In the genomic region with DNA sequence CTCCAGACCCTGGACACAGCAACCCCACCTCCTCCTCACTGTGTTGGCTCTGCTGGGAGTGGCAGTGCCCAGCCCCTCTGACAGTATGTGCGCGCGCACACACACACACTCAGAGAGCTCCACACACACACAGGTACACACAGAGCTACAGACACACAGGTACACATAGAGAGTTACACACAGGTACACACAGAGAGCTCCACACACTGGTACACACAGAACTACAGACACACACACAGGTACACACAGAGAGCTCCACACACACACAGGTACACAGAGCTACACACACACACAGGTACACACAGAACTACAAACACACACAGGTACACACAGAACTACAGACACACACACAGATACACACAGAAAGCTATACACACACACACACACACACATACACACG, we compare ENCODE assay signal across 15 cellular contexts. TPM values are rescaled to one million over a fixed set of nuclear protein-coding genes. Genes with fewer than 3 reads are reported as not detected.
DNase-seq lines count a peak whose midpoint lies in the region; ATAC-seq and TF ChIP-seq lines count a peak whose summit lies in the region.
"Had no signal": no experiment of that assay in that cellular context is flagged by ENCODE, and none has a peak within 500 bp of the region (broad histone marks: within the 10 kb centered on the region; RNA-seq: fewer than 3 reads in every experiment).

No MANE protein-coding gene starts in this region.

- in situ Hi-C loops in mammary epithelial cell (cut with MboI; ENCODE audit: low sequenced_read_pairs in 2 of 2), result no loop called here

- H3K36me3 Mint-ChIP-seq in MCF 10A (ENCODE audit: insufficient read depth, unreplicated experiment), result peaks cover 7% of the 10 kb centered on the region
- H3K36me3 Mint-ChIP-seq in activated CD8-positive, alpha-beta T cell treated with anti-CD3 and anti-CD28 coated beads for 36 hours (ENCODE audit: low read depth), result no peaks in the 10 kb centered on the region

- H4K20me1 ChIP-seq in mammary epithelial cell (ENCODE audit: insufficient read depth, low read length) (no peaks in the 10 kb centered on the region), osteoblast (ENCODE audit: insufficient read depth, low read length) (no peaks in the 10 kb centered on the region)

- H3K4me1 ChIP-seq in mammary epithelial cell (ENCODE audit: insufficient read depth, low read length) (peaks cover 11% of the 10 kb centered on the region), vagina (peaks cover 19% of the 10 kb centered on the region), osteoblast (ENCODE audit: insufficient read depth, low read length) (no peaks in the 10 kb centered on the region)

- CTCF ChIA-PET in MCF 10A (lab: Yijun Ruan, JAX), result interaction anchor here (0.6 to 5.2 kb wide), 26 partner anchors 9 to 220 kb away, joined by 3 to 129 read pairs (median 4); no protein-coding TSS in a partner anchor
- CTCF ChIA-PET in mammary epithelial cell (lab: Charles Lee; ENCODE audit: low non-redundant PET), result interaction anchor here (0.6 to 1.9 kb wide), 2 partner anchors 84 to 99 kb away, joined by 3 to 10 read pairs; no protein-coding TSS in a partner anchor
- CTCF ChIA-PET in activated CD8-positive, alpha-beta T cell treated with anti-CD3 and anti-CD28 coated beads for 36 hours (lab: Charles Lee), result interaction anchor here (0.9 to 4.2 kb wide), 24 partner anchors 10 to 143 kb away, joined by 3 to 100 read pairs (median 5); no protein-coding TSS in a partner anchor

- H3K4me2 ChIP-seq in mammary epithelial cell (ENCODE audit: insufficient read depth, low read depth, low read length), result no peak overlapping the region
- H3K4me2 ChIP-seq in osteoblast (ENCODE audit: insufficient read depth, low read length), result no peak overlapping the region

- no peaks in the 10 kb centered on the region for H3K27me3 Mint-ChIP-seq in MCF 10A (ENCODE audit: insufficient read depth, unreplicated experiment)
- peaks cover 6% of the 10 kb centered on the region for H3K27me3 Mint-ChIP-seq in activated CD8-positive, alpha-beta T cell treated with anti-CD3 and anti-CD28 coated beads for 36 hours

- DNase-seq in MCF 10A (ENCODE audit: unreplicated experiment) (no peak), mammary epithelial cell (no peak), left colon (peak in 1 of 2 donors; percentile 53), vagina (ENCODE audit: extremely low spot score in 2 of 2) (no peak), osteoblast (ENCODE audit: insufficient read length, low spot score, missing footprints) (no peak)
- no peak for DNase-seq in activated CD8-positive, alpha-beta T cell treated with anti-CD3 and anti-CD28 coated beads for 36 hours
- DNase-seq: NCI-H2081, NCI-H524 had no signal

- no peaks in the 10 kb centered on the region for H3K9me3 Mint-ChIP-seq in MCF 10A (ENCODE audit: unreplicated experiment)
- no peaks in the 10 kb centered on the region for H3K9me3 Mint-ChIP-seq in activated CD8-positive, alpha-beta T cell treated with anti-CD3 and anti-CD28 coated beads for 36 hours

- POLR2A ChIA-PET in MCF 10A (lab: Yijun Ruan, JAX), result interaction anchor here (1.5 to 1.6 kb wide), 2 partner anchors 83 to 135 kb away, joined by 3 to 8 read pairs; no protein-coding TSS in a partner anchor
- POLR2A ChIA-PET in activated CD8-positive, alpha-beta T cell treated with anti-CD3 and anti-CD28 coated beads for 36 hours (lab: Charles Lee), result interaction anchor here (1.7 kb wide), 1 partner anchor 114 kb away, joined by 4 read pairs; no protein-coding TSS in a partner anchor

- dilution Hi-C loops in mammary epithelial cell (cut with HindIII; ENCODE audit: low sequenced_read_pairs), result no loop called here

- no peak overlapping the region for H3K27ac ChIP-seq in mammary epithelial cell (ENCODE audit: insufficient read depth, low read depth, low read length)
- peak overlapping the region; percentile 66 for H3K27ac ChIP-seq in vagina
- no peak overlapping the region for H3K27ac ChIP-seq in osteoblast (ENCODE audit: low read depth, low read length)
- H3K27ac ChIP-seq: coronary artery, hepatocyte, transverse colon had no signal

- TF ChIP-seq CTCF in MCF 10A (IDR thresholded peaks at IDR 0.05; ENCODE audit: unreplicated experiment) (no peak), mammary epithelial cell (conservative IDR thresholded peaks at IDR 0.05 in 1 of 2, IDR thresholded peaks at IDR 0.05 in 1 of 2; ENCODE audit: extremely low read depth in 1 of 2, insufficient read depth in 1 of 2, low read depth in 1 of 2, low read length in 2 of 2) (no peak), vagina (IDR thresholded peaks at IDR 0.05) (no peak), osteoblast (IDR thresholded peaks at IDR 0.05; ENCODE audit: extremely low read depth, low read depth, low read length) (no peak)
- TF ChIP-seq CTCF in activated CD8-positive, alpha-beta T cell treated with anti-CD3 and anti-CD28 coated beads for 36 hours (IDR thresholded peaks at IDR 0.05), result no peak

- intact Hi-C loops in MCF 10A (cut with micrococcal nuclease) (no loop called here), mammary epithelial cell (cut with micrococcal nuclease) (loop anchor here (10.0 kb wide), 1 partner anchor 279 kb away; no protein-coding TSS in a partner anchor), left colon (cut with DNase I, micrococcal nuclease) (loop anchor here in 1 of 2 donors (5.0 kb wide), 1 partner anchor 92 kb away; no protein-coding TSS in a partner anchor), vagina (cut with DNase I) (loop anchor here (5.0 kb wide), 1 partner anchor 97 kb away; no protein-coding TSS in a partner anchor)
- intact Hi-C loops in activated CD8-positive, alpha-beta T cell treated with anti-CD3 and anti-CD28 coated beads for 36 hours (cut with micrococcal nuclease), result loop anchor here (5.0 kb wide), 1 partner anchor 82 kb away; no protein-coding TSS in a partner anchor

- no peak overlapping the region for H3K4me3 ChIP-seq in mammary epithelial cell (replicated peaks in 1 of 3; ENCODE audit: insufficient read depth in 1 of 3, low read depth in 2 of 3, low read length in 3 of 3)
- no peak overlapping the region for H3K4me3 ChIP-seq in vagina
- H3K4me3 ChIP-seq in osteoblast (ENCODE audit: insufficient read depth, low read length), result no peak overlapping the region
- H3K4me3 ChIP-seq: hepatocyte had no signal

- WGBS in mammary epithelial cell (ENCODE audit: low coverage, missing lambda C conversion rate), result 97% methylated on average over 4 of the region's 4 CpGs

- H3K4me1 Mint-ChIP-seq in MCF 10A (ENCODE audit: insufficient read depth, unreplicated experiment), result no peaks in the 10 kb centered on the region
- H3K4me1 Mint-ChIP-seq in activated CD8-positive, alpha-beta T cell treated with anti-CD3 and anti-CD28 coated beads for 36 hours (ENCODE audit: low read depth), result peaks cover 16% of the 10 kb centered on the region

- H3K36me3 ChIP-seq in mammary epithelial cell (ENCODE audit: insufficient read depth, low read length) (no peaks in the 10 kb centered on the region), vagina (no peaks in the 10 kb centered on the region), osteoblast (ENCODE audit: insufficient read depth, low read length) (no peaks in the 10 kb centered on the region)
- H3K36me3 ChIP-seq: transverse colon had no signal

- H2AFZ ChIP-seq in mammary epithelial cell (ENCODE audit: low read depth, low read length), result no peak overlapping the region
- H2AFZ ChIP-seq in osteoblast (ENCODE audit: low read length), result no peak overlapping the region
- H2AFZ ChIP-seq: hepatocyte had no signal

- H3K9me3 ChIP-seq in mammary epithelial cell (replicated peaks; ENCODE audit: insufficient read depth, low read length) (no peaks in the 10 kb centered on the region), vagina (no peaks in the 10 kb centered on the region), osteoblast (ENCODE audit: low read depth, low read length) (no peaks in the 10 kb centered on the region)
- H3K9me3 ChIP-seq: transverse colon had no signal

- H3K27me3 ChIP-seq in mammary epithelial cell (ENCODE audit: insufficient read depth, low read length), result no peaks in the 10 kb centered on the region
- H3K27me3 ChIP-seq in vagina, result no peaks in the 10 kb centered on the region
- H3K27me3 ChIP-seq in osteoblast (ENCODE audit: insufficient read depth, low read length), result peaks cover 15% of the 10 kb centered on the region

- no peak overlapping the region for H3K9ac ChIP-seq in mammary epithelial cell (ENCODE audit: insufficient read depth, low read length)

- H3K4me3 Mint-ChIP-seq in MCF 10A (ENCODE audit: unreplicated experiment), result peak overlapping the region; percentile 11
- H3K4me3 Mint-ChIP-seq in activated CD8-positive, alpha-beta T cell treated with anti-CD3 and anti-CD28 coated beads for 36 hours, result peak overlapping the region; percentile 71

- no peaks in the 10 kb centered on the region for H3K79me2 ChIP-seq in mammary epithelial cell (ENCODE audit: insufficient read depth, low read length)
- no peaks in the 10 kb centered on the region for H3K79me2 ChIP-seq in osteoblast (ENCODE audit: insufficient read depth, low read length)
- H3K79me2 ChIP-seq: hepatocyte had no signal

- TF ChIP-seq POLR2A in vagina (IDR thresholded peaks at IDR 0.05), result no peak

- ATAC-seq in activated CD8-positive, alpha-beta T cell treated with anti-CD3 and anti-CD28 coated beads for 36 hours, result no peak
- ATAC-seq in left colon (peak; percentile 13), GM18868 (IDR thresholded peaks at IDR 0.05; ENCODE audit: unreplicated experiment) (no peak), HG02642 (IDR thresholded peaks at IDR 0.05; ENCODE audit: poor library complexity, unreplicated experiment) (no peak)

- BruUV-seq in MCF 10A (replicated peaks; lab: Mats Ljungman, UMichigan) (no TSS peak), mammary epithelial cell (replicated peaks; lab: Mats Ljungman, UMichigan) (no TSS peak)

- no peak overlapping the region for H3K27ac Mint-ChIP-seq in MCF 10A (ENCODE audit: low read depth, unreplicated experiment)
- H3K27ac Mint-ChIP-seq in activated CD8-positive, alpha-beta T cell treated with anti-CD3 and anti-CD28 coated beads for 36 hours, result peak overlapping the region; percentile 58

RNA-seq across cellular contexts. Expression of a gene that starts 6.3 kb away (rescaled TPM):
- total RNA-seq in MCF 10A (2022) (20.3 and 24.9 TPM in 2 replicates), mammary epithelial cell (10 to 100 TPM; 27.0 to 42.2 TPM), left colon (10 to 100 TPM; 60.7 to 67.8 TPM), vagina (17.9 TPM), osteoblast (0.29 and 0.72 TPM in 2 replicates)
- 34.4 TPM for polyA plus RNA-seq in mammary epithelial cell
- 118 TPM for polyA minus RNA-seq in mammary epithelial cell
- total RNA-seq in activated CD8-positive, alpha-beta T cell treated with anti-CD3 and anti-CD28 coated beads for 36 hours, result 10 to 100 TPM; 15.4 to 15.7 TPM

RNA-seq across cellular contexts. Expression of a gene that starts 24.7 kb away (rescaled TPM):
- not detected in 2 replicates for total RNA-seq in MCF 10A (2022)
- total RNA-seq in mammary epithelial cell, result not detected
- polyA plus RNA-seq in mammary epithelial cell, result not detected
- not detected for polyA minus RNA-seq in mammary epithelial cell
- total RNA-seq in activated CD8-positive, alpha-beta T cell treated with anti-CD3 and anti-CD28 coated beads for 36 hours, result not detected
- not detected for total RNA-seq in left colon
- total RNA-seq in vagina, result not detected
- total RNA-seq in osteoblast, result not detected in 2 replicates
- total RNA-seq: fibroblast of villous mesenchyme, hepatocyte, transverse colon had no signal
- polyA plus RNA-seq: hepatocyte, keratinocyte had no signal

RNA-seq across cellular contexts. Expression of a gene that starts 40.3 kb away (rescaled TPM):
- total RNA-seq in MCF 10A (2022) (not detected in 2 replicates), mammary epithelial cell (under 1 TPM in 1 of 2 donors, not detected in 1; 0.07 TPM), left colon (not detected), vagina (not detected), osteoblast (not detected in 2 replicates)
- polyA plus RNA-seq in mammary epithelial cell, result not detected
- not detected for polyA minus RNA-seq in mammary epithelial cell
- total RNA-seq in activated CD8-positive, alpha-beta T cell treated with anti-CD3 and anti-CD28 coated beads for 36 hours, result under 1 TPM; 0.38 to 0.41 TPM
- total RNA-seq: fibroblast of villous mesenchyme, hepatocyte, transverse colon had no signal
- polyA plus RNA-seq: hepatocyte, keratinocyte had no signal
